8 cellular contexts compared by ENCODE assay signal in genomic region chr16:70438983-70439862, GRCh38. TPM values are rescaled to one million over a fixed set of nuclear protein-coding genes. Genes with fewer than 3 reads are reported as not detected.
DNase-seq lines count a peak whose midpoint lies in the region; ATAC-seq and TF ChIP-seq lines count a peak whose summit lies in the region.

A gene with protein sequence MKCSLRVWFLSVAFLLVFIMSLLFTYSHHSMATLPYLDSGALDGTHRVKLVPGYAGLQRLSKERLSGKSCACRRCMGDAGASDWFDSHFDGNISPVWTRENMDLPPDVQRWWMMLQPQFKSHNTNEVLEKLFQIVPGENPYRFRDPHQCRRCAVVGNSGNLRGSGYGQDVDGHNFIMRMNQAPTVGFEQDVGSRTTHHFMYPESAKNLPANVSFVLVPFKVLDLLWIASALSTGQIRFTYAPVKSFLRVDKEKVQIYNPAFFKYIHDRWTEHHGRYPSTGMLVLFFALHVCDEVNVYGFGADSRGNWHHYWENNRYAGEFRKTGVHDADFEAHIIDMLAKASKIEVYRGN (minus strand): TSS chr16:70439100. CDS start chr16:70398530, 40,570 bp downstream.

- peaks cover 10% of the 10 kb centered on the region for H3K27me3 Mint-ChIP-seq in endothelial cell (ENCODE audit: unreplicated experiment)

- peaks cover 40% of the 10 kb centered on the region for H3K4me1 ChIP-seq in OCI-LY1 (ENCODE audit: insufficient read depth, low read length, severe bottlenecking)

- H3F3A ChIP-seq in OCI-LY1 (ENCODE audit: insufficient read depth, low read length) = no peaks in the 10 kb centered on the region

- peaks cover 7% of the 10 kb centered on the region for H3K36me3 Mint-ChIP-seq in endothelial cell (ENCODE audit: low read depth, unreplicated experiment)

- no peaks in the 10 kb centered on the region for H3K27me3 ChIP-seq in OCI-LY1 (ENCODE audit: insufficient read depth, low read length)

- no peak for TF ChIP-seq CTCF in OCI-LY1 (IDR thresholded peaks at IDR 0.05; ENCODE audit: low read length)
- no peak for TF ChIP-seq CTCF in endothelial cell (IDR thresholded peaks at IDR 0.05; ENCODE audit: unreplicated experiment)

- H3K9me3 Mint-ChIP-seq in endothelial cell (ENCODE audit: unreplicated experiment) = no peaks in the 10 kb centered on the region

- H3K9me2 ChIP-seq in OCI-LY1 (ENCODE audit: low read depth, low read length) = no peaks in the 10 kb centered on the region

- H3K36me3 ChIP-seq in OCI-LY1 (ENCODE audit: insufficient read depth, low read length) = peaks cover 6% of the 10 kb centered on the region; the same call in 1 of the 2 replicates

- peak; percentile 50 for ATAC-seq in GM19468 (IDR thresholded peaks at IDR 0.05; ENCODE audit: extremely low read depth, unreplicated experiment)

- H3K4me3 ChIP-seq in OCI-LY1 (ENCODE audit: low read depth, low read length, poor library complexity, severe bottlenecking) = peak within 1 kb of the TSS; percentile 78

- peak; percentile 92 for DNase-seq in COLO668 (lab: John Stamatoyannopoulos, UW; ENCODE audit: unreplicated experiment)
- peak; percentile 87 for DNase-seq in HT1080 (ENCODE audit: low read depth)
- peak; percentile 94 for DNase-seq in activated CD8-positive, alpha-beta memory T cell treated with anti-CD3 and anti-CD28 coated beads, Interleukin-2, amount 50 U/mL, for 4 hours
- DNase-seq in endothelial cell (ENCODE audit: low spot score) = peak; percentile 92
- DNase-seq in middle frontal gyrus (ENCODE audit: extremely low spot score, low spot score) = peak; percentile 89
- DNase-seq in stimulated activated CD8-positive, alpha-beta memory T cell treated with anti-CD3 and anti-CD28 coated beads, Interleukin-2, amount 100 ng/mL, for 1 hour (ENCODE audit: low read depth in 2 of 2) = peak; percentile 85 to 89

- H4K20me1 ChIP-seq in OCI-LY1 (ENCODE audit: insufficient read depth, low read length) = no peaks in the 10 kb centered on the region

- H3K4me3 Mint-ChIP-seq in endothelial cell (ENCODE audit: unreplicated experiment) = peak within 1 kb of the TSS; percentile 95

- H3K9ac ChIP-seq in OCI-LY1 (ENCODE audit: low read length) = peak within 1 kb of the TSS; percentile 71

- peak within 1 kb of the TSS; percentile 59 for H3K27ac ChIP-seq in OCI-LY1 (ENCODE audit: low read depth, low read length, poor library complexity, severe bottlenecking)

- H3K4me1 Mint-ChIP-seq in endothelial cell (ENCODE audit: unreplicated experiment) = peaks cover 22% of the 10 kb centered on the region

- H3K79me2 ChIP-seq in OCI-LY1 (ENCODE audit: insufficient read depth, low read length) = peaks cover 9% of the 10 kb centered on the region; the same call in 1 of the 2 replicates

- H3K9me3 ChIP-seq in OCI-LY1 (ENCODE audit: low read length) = no peaks in the 10 kb centered on the region

- peak within 1 kb of the TSS; percentile 71 for H3K4me2 ChIP-seq in OCI-LY1 (ENCODE audit: low read length)

- H3K27ac Mint-ChIP-seq in endothelial cell (ENCODE audit: unreplicated experiment) = peak within 1 kb of the TSS; percentile 83

- no peak within 1 kb of the TSS for H2AFZ ChIP-seq in OCI-LY1 (ENCODE audit: low read length)

RNA-seq across cellular contexts. Expression of the gene that starts here (rescaled TPM):
- total RNA-seq in HT1080 (2014; rRNA removed; shearing (Covaris generic)) = 27.9 and 38.1 TPM in 2 replicates
- 16.8 and 17.1 TPM in 2 replicates for polyA plus RNA-seq in HT1080 (2015; cell fraction: cytosol; rRNA removed)
- 13.4 and 17.3 TPM in 2 replicates for polyA plus RNA-seq in HT1080 (2015; cell fraction: nucleus; rRNA removed)
- total RNA-seq in endothelial cell (ENCODE audit: unreplicated experiment) = 87.0 TPM

Comparison
In these comparisons a context has a peak if more than half of its experiments do, and no peak if none do; other contexts are left out.
1. Peak in every context shown above with its lines: DNase-seq, ATAC-seq, H3K4me3 ChIP-seq and H3K27ac ChIP-seq.